19 cellular contexts compared by ENCODE assay signal in the genomic region with DNA sequence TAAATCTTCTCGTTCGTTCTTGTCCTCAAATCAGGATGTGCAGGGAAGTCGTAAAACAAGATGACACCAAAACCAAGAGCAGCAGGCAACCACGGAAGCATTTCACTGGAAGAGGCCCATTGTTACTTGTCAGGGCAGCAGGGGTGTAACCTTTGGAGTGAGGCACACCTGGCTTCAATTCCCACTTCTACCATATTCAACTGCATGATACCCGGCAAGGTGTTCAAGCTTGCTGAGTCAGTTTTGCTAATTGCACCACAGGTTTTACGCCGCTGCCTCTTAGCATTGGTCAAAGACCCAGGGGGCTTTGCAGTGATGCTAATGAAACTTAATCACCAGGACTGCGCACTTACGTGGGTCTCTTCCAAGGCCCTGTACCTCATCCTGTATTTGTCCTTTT.
"Had no signal": no experiment of that assay in that cellular context is flagged by ENCODE, and none has a peak within 500 bp of the region (broad histone marks: within the 10 kb centered on the region; RNA-seq: fewer than 3 reads in every experiment).

No MANE protein-coding gene starts in this region.

- H3K4me1 Mint-ChIP-seq: activated CD8-positive, alpha-beta memory T cell treated with anti-CD3 and anti-CD28 coated beads, Interleukin-2, amount 10 ng/mL, durations not matched to agents 7 days and 5 days; central memory CD8-positive, alpha-beta T cell; naive B cell had no signal

- H3K4me3 Mint-ChIP-seq: activated CD8-positive, alpha-beta memory T cell treated with anti-CD3 and anti-CD28 coated beads, Interleukin-2, amount 10 ng/mL, durations not matched to agents 7 days and 5 days; activated T-cell treated with anti-CD3 and anti-CD28 coated beads, Interleukin-2, amount 50 U/mL, for 24 hours; brain; central memory CD8-positive, alpha-beta T cell; naive B cell had no signal

- H3K9me3 ChIP-seq: gastroesophageal sphincter, neutrophil had no signal

- H3K36me3 ChIP-seq: gastroesophageal sphincter, neutrophil had no signal

- H3K4me3 ChIP-seq: gastroesophageal sphincter, lung had no signal

- H3K27ac Mint-ChIP-seq: activated CD8-positive, alpha-beta memory T cell treated with anti-CD3 and anti-CD28 coated beads, Interleukin-2, amount 10 ng/mL, durations not matched to agents 7 days and 5 days; activated naive CD4-positive, alpha-beta T cell treated with anti-CD3 and anti-CD28 coated beads, Interleukin-2, amount 50 U/mL, for 72 hours; activated T-cell treated with anti-CD3 and anti-CD28 coated beads, Interleukin-2, amount 50 U/mL, for 24 hours; brain had no signal

- H3K4me1 ChIP-seq: gastroesophageal sphincter had no signal

- H3K36me3 Mint-ChIP-seq: activated CD8-positive, alpha-beta memory T cell treated with anti-CD3 and anti-CD28 coated beads, Interleukin-2, amount 10 ng/mL, durations not matched to agents 7 days and 5 days; activated naive CD4-positive, alpha-beta T cell treated with anti-CD3 and anti-CD28 coated beads, Interleukin-2, amount 50 U/mL, for 72 hours; brain; naive B cell had no signal

- H3K27ac ChIP-seq: epithelial cell of prostate, gastroesophageal sphincter, neutrophil had no signal

- ATAC-seq: activated CD8-positive, alpha-beta memory T cell treated with anti-CD3 and anti-CD28 coated beads, Interleukin-2, amount 10 ng/mL, durations not matched to agents 7 days and 5 days; activated naive CD4-positive, alpha-beta T cell treated with anti-CD3 and anti-CD28 coated beads, Interleukin-2, amount 50 U/mL, for 72 hours; gastroesophageal sphincter; left colon had no signal

- H3K27me3 ChIP-seq: gastroesophageal sphincter, neutrophil had no signal

- H3K9me3 Mint-ChIP-seq: activated naive CD4-positive, alpha-beta T cell treated with anti-CD3 and anti-CD28 coated beads, Interleukin-2, amount 50 U/mL, for 72 hours; activated T-cell treated with anti-CD3 and anti-CD28 coated beads, Interleukin-2, amount 50 U/mL, for 24 hours; central memory CD8-positive, alpha-beta T cell had no signal

- DNase-seq: activated CD4-positive, alpha-beta T cell treated with anti-CD3 and anti-CD28 coated beads, Interleukin-2, amount 50 U/mL, for 4 hours; activated CD4-positive, CD25-positive, alpha-beta regulatory T cell treated with anti-CD3 and anti-CD28 coated beads, Interleukin-2, amount 50 U/mL, for 72 hours; activated CD8-positive, alpha-beta memory T cell treated with anti-CD3 and anti-CD28 coated beads, Interleukin-2, amount 10 ng/mL, durations not matched to agents 7 days and 5 days; activated effector memory CD4-positive, alpha-beta T cell treated with anti-CD3 and anti-CD28 coated beads, Interleukin-2, amount 50 U/mL, for 16 hours; activated T-cell treated with anti-CD3 and anti-CD28 coated beads, Interleukin-2, amount 50 U/mL, for 24 hours; amniotic stem cell; cortex of kidney; effector memory CD4-positive, alpha-beta T cell; left colon; naive B cell; retina; stimulated activated CD4-positive, alpha-beta T cell treated with anti-CD3 and anti-CD28 coated beads, Interleukin-15, amount 100 ng/mL, for 24 hours had no signal
